ENCODE assay signal across 1 cellular context in the genomic region with DNA sequence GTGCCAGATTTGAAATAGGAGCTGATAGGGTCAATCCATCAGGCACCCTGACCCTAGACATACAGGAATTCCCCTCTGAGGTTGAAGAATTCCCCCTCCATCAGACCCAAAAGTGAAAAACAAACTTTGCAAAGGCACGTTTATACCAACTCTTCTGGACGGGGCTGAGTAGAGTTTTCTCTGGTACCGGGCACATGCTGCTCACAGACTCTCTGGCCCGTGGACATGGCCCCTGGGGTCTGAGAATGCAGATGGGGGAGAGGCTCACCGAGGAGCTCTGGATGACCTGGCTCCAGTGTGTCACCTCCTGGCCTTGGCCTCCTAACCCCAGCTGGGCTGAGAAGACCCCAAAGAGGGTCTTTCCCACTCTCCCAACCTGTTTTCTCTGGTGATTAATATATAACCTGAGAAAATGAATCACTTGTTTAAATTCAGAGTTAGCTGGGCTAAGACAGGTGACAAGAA.
TF ChIP-seq lines count a peak whose summit lies in the region.

No MANE protein-coding gene starts in this region.

TF ChIP-seq in GM12878, 131 proteins besides CTCF, POLR2A, EP300 and RAD21 (continued from another document):
- TF ChIP-seq, protein P1, sequence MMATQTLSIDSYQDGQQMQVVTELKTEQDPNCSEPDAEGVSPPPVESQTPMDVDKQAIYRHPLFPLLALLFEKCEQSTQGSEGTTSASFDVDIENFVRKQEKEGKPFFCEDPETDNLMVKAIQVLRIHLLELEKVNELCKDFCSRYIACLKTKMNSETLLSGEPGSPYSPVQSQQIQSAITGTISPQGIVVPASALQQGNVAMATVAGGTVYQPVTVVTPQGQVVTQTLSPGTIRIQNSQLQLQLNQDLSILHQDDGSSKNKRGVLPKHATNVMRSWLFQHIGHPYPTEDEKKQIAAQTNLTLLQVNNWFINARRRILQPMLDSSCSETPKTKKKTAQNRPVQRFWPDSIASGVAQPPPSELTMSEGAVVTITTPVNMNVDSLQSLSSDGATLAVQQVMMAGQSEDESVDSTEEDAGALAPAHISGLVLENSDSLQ (IDR thresholded peaks at IDR 0.05): no peak
- TF ChIP-seq NFYA (IDR thresholded peaks at IDR 0.05; ENCODE audit: borderline replicate concordance, low read depth, low read length) (no peak), ESRRA (IDR thresholded peaks at IDR 0.05; ENCODE audit: low read length) (no peak), SP1 (IDR thresholded peaks at IDR 0.05; ENCODE audit: low read depth, low read length) (peak; percentile 20), BCL11A (IDR thresholded peaks at IDR 0.05; ENCODE audit: low read depth, low read length) (no peak), MTA2 (IDR thresholded peaks at IDR 0.05; ENCODE audit: low read depth) (no peak; the same call in 1 of the 2 replicates), RAD51 (IDR thresholded peaks at IDR 0.05) (no peak), MYB (IDR thresholded peaks at IDR 0.05; ENCODE audit: borderline replicate concordance, low read depth, low read length) (no peak), MEF2B (IDR thresholded peaks at IDR 0.05; ENCODE audit: partially characterized antibody, poor library complexity, severe bottlenecking) (no peak), ZNF24 (IDR thresholded peaks at IDR 0.05) (no peak), RB1 (IDR thresholded peaks at IDR 0.05; ENCODE audit: borderline replicate concordance) (no peak), CHD4 (IDR thresholded peaks at IDR 0.05) (no peak), SREBF1 (IDR thresholded peaks at IDR 0.05; ENCODE audit: low read length) (no peak), ZZZ3 (IDR thresholded peaks at IDR 0.05; ENCODE audit: control insufficient read depth, insufficient read length, low read depth) (no peak)
- TF ChIP-seq, protein P2, sequence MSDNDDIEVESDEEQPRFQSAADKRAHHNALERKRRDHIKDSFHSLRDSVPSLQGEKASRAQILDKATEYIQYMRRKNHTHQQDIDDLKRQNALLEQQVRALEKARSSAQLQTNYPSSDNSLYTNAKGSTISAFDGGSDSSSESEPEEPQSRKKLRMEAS (IDR thresholded peaks at IDR 0.05; ENCODE audit: low read depth, low read length): no peak
